ENCODE assay signal across 8 cellular contexts in genomic region chr1:15833069-15833679, GRCh38. TPM values are rescaled to one million over a fixed set of nuclear protein-coding genes. Genes with fewer than 3 reads are reported as not detected.
DNase-seq lines count a peak whose midpoint lies in the region; ATAC-seq and TF ChIP-seq lines count a peak whose summit lies in the region.

No MANE protein-coding gene starts in this region.

- H3K9me3 ChIP-seq in esophagus squamous epithelium (no peaks in the 10 kb centered on the region), ovary (no peaks in the 10 kb centered on the region), aorta (ENCODE audit: control insufficient read depth, low read length) (no peaks in the 10 kb centered on the region)

- H3K27ac ChIP-seq in esophagus squamous epithelium (peak overlapping the region; percentile 91 to 100 (median 99)), ovary (peak overlapping the region in 1 of 2 donors; percentile 99), aorta (ENCODE audit: low read depth in 1 of 2, low read length in 2 of 2) (peak overlapping the region in 1 of 2 donors; percentile 62)

- no peak for TF ChIP-seq EP300 in ovary (IDR thresholded peaks at IDR 0.05)

- no peak for ATAC-seq in aorta (ENCODE audit: low FRiP score)
- ATAC-seq in GM18511 (IDR thresholded peaks at IDR 0.05; ENCODE audit: unreplicated experiment), result no peak
- no peak for ATAC-seq in HG03521 (IDR thresholded peaks at IDR 0.05; ENCODE audit: unreplicated experiment)

- H3K4me1 ChIP-seq in esophagus squamous epithelium, result peaks cover 24 to 66% (median 30%) of the 10 kb centered on the region in 3 donors
- peaks cover 3% of the 10 kb centered on the region for H3K4me1 ChIP-seq in ovary (ENCODE audit: insufficient read depth)
- H3K4me1 ChIP-seq in aorta (ENCODE audit: control insufficient read depth in 1 of 2, insufficient read depth in 2 of 2, low read length in 2 of 2), result peaks cover 0 to 3% of the 10 kb centered on the region in 2 donors

- TF ChIP-seq POLR2A in esophagus squamous epithelium (IDR thresholded peaks at IDR 0.05) (no peak), ovary (IDR thresholded peaks at IDR 0.05) (no peak)

- DNase-seq in NCI-H510A treated with DMSO at 0.1 percent for 48 hours (lab: John Stamatoyannopoulos, UW), result peak; percentile 75
- DNase-seq in activated CD8-positive, alpha-beta memory T cell treated with anti-CD3 and anti-CD28 coated beads, Interleukin-2, amount 50 U/mL, for 4 hours, result peak; percentile 41
- no peak for DNase-seq in esophagus squamous epithelium (lab: John Stamatoyannopoulos, UW)
- DNase-seq in ovary, result peak; percentile 66 to 76 (median 74)
- DNase-seq in aorta, result peak; percentile 82 to 84

- WGBS in esophagus squamous epithelium, 2 donors, result 31 to 34% methylated on average over 14 to 17 of the region's 24 CpGs
- WGBS in ovary, 3 donors, result 10 to 28% (median 13%) methylated on average over 24 of the region's 24 CpGs
- WGBS in aorta, 2 donors, result 31 to 46% methylated on average over 24 of the region's 24 CpGs

- no peaks in the 10 kb centered on the region for H3K27me3 ChIP-seq in esophagus squamous epithelium
- H3K27me3 ChIP-seq in ovary, result no peaks in the 10 kb centered on the region
- no peaks in the 10 kb centered on the region for H3K27me3 ChIP-seq in aorta (ENCODE audit: control insufficient read depth in 1 of 2, insufficient read depth in 2 of 2, low read length in 1 of 2)

- no peaks in the 10 kb centered on the region for H3K36me3 ChIP-seq in esophagus squamous epithelium
- no peaks in the 10 kb centered on the region for H3K36me3 ChIP-seq in ovary
- H3K36me3 ChIP-seq in aorta (ENCODE audit: control insufficient read depth in 1 of 2, insufficient read depth in 2 of 2, low read length in 1 of 2), result no peaks in the 10 kb centered on the region

- TF ChIP-seq CTCF in esophagus squamous epithelium (IDR thresholded peaks at IDR 0.05), result no peak
- no peak for TF ChIP-seq CTCF in ovary (IDR thresholded peaks at IDR 0.05)

- H3K4me3 ChIP-seq in GM08714 (ENCODE audit: low read length) (peak overlapping the region; percentile 84), esophagus squamous epithelium (peak overlapping the region; percentile 63 to 86 (median 75)), ovary (peak overlapping the region; percentile 53), aorta (ENCODE audit: low read length in 2 of 2) (peak overlapping the region in 1 of 2 donors; percentile 96)

- intact Hi-C loops in esophagus squamous epithelium (cut with DNase I) (no loop called here), ovary (cut with DNase I) (no loop called here), aorta (cut with DNase I) (no loop called here)

RNA-seq across cellular contexts. Expression of gene SPEN, which starts 14.3 kb away (rescaled TPM):
- total RNA-seq in esophagus squamous epithelium (10 to 100 TPM; 22.4 to 36.0 (median 30.5) TPM), ovary (10 to 100 TPM; 38.0 to 93.2 (median 65.6) TPM), aorta (100 to 1,000 TPM in 1 of 2 donors, 10 to 100 TPM in 1; 76.9 to 102 TPM)
- polyA plus RNA-seq in ovary (10 to 100 TPM; 30.5 to 41.7 TPM), aorta (10 to 100 TPM; 19.8 to 26.4 TPM)

RNA-seq across cellular contexts. Expression of gene UQCRHL, which starts 25.7 kb away (rescaled TPM):
- 1 to 10 TPM in 1 of 4 donors, under 1 TPM in 3; 0.64 to 1.8 (median 0.78) TPM for total RNA-seq in esophagus squamous epithelium
- total RNA-seq in ovary, result 1 to 10 TPM in 6 of 7 donors, under 1 TPM in 1; 0.65 to 3.3 (median 1.2) TPM
- polyA plus RNA-seq in ovary, result 1 to 10 TPM; 1.4 to 5.6 TPM
- total RNA-seq in aorta, result 1 to 10 TPM; 1.2 to 1.3 TPM
- 1 to 10 TPM; 1.3 to 4.6 TPM for polyA plus RNA-seq in aorta
